In the genomic region with DNA sequence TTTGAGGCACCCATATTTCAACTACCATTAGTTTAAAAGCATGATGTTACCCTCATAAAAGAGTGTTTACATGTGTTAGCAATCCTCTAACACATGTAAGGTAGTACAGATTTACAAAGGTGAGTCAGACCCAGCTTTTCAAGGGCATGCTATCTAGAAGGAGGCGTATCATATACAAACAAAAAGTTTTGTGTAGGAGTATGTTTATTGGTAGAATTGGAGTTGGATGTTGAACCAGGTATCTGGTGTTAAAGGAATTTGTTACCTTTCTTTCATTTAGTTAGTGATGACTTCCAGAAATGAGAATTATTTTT, we compare ENCODE assay signal across 12 cellular contexts. TPM values are rescaled to one million over a fixed set of nuclear protein-coding genes. Genes with fewer than 3 reads are reported as not detected.
DNase-seq lines count a peak whose midpoint lies in the region; ATAC-seq and TF ChIP-seq lines count a peak whose summit lies in the region.
"Had no signal": no experiment of that assay in that cellular context is flagged by ENCODE, and none has a peak within 500 bp of the region (broad histone marks: within the 10 kb centered on the region; RNA-seq: fewer than 3 reads in every experiment).

No MANE protein-coding gene starts in this region.

- H4K12ac ChIP-seq in trophoblast cell (ENCODE audit: low read depth, low read length), result no peak overlapping the region

- no peak overlapping the region for H3K14ac ChIP-seq in trophoblast cell (ENCODE audit: low read length)

- TF ChIP-seq CTCF in OCI-LY1 (IDR thresholded peaks at IDR 0.05; ENCODE audit: low read length) (no peak), osteoblast (IDR thresholded peaks at IDR 0.05; ENCODE audit: extremely low read depth, low read depth, low read length) (no peak)

- H2AFZ ChIP-seq in OCI-LY1 (ENCODE audit: low read length) (no peak overlapping the region), osteoblast (ENCODE audit: low read length) (no peak overlapping the region), trophoblast cell (ENCODE audit: insufficient read depth, low read length, poor library complexity) (no peak overlapping the region)

- H3K4me2 ChIP-seq in OCI-LY1 (ENCODE audit: low read length) (peak overlapping the region; percentile 95), osteoblast (ENCODE audit: insufficient read depth, low read length) (peak overlapping the region; percentile 43), trophoblast cell (ENCODE audit: low read length) (no peak overlapping the region)

- H4K20me1 ChIP-seq in OCI-LY1 (ENCODE audit: insufficient read depth, low read length) (no peaks in the 10 kb centered on the region), osteoblast (ENCODE audit: insufficient read depth, low read length) (peaks cover 36% of the 10 kb centered on the region)

- no peak overlapping the region for H3K4ac ChIP-seq in trophoblast cell (ENCODE audit: low read depth, low read length)

- no CpG with 5 or more reads among the region's 1 CpG for WGBS in trophoblast cell (ENCODE audit: extremely low coverage, insufficient coverage, insufficient read length)

- no peak overlapping the region for H2BK5ac ChIP-seq in trophoblast cell (ENCODE audit: low read depth, low read length, poor library complexity)

- H3K27me3 ChIP-seq in OCI-LY1 (ENCODE audit: insufficient read depth, low read length) (no peaks in the 10 kb centered on the region), osteoblast (ENCODE audit: insufficient read depth, low read length) (no peaks in the 10 kb centered on the region), trophoblast cell (ENCODE audit: insufficient read depth, low read length) (no peaks in the 10 kb centered on the region)

- H4K8ac ChIP-seq in trophoblast cell (ENCODE audit: low read depth, low read length), result no peak overlapping the region

- H3K4me1 ChIP-seq in OCI-LY1 (ENCODE audit: insufficient read depth, low read length, severe bottlenecking) (peaks cover 33% of the 10 kb centered on the region), osteoblast (ENCODE audit: insufficient read depth, low read length) (peaks cover 17% of the 10 kb centered on the region), trophoblast cell (ENCODE audit: control insufficient read depth in 1 of 2, insufficient read depth in 2 of 2, low read length in 2 of 2) (no peaks in the 10 kb centered on the region)

- H2BK120ac ChIP-seq in trophoblast cell (ENCODE audit: insufficient read depth, low read length, poor library complexity), result no peak overlapping the region

- no peaks in the 10 kb centered on the region for H3F3A ChIP-seq in OCI-LY1 (ENCODE audit: insufficient read depth, low read length)

- no peak overlapping the region for H2BK12ac ChIP-seq in trophoblast cell (ENCODE audit: low read length)

- peaks cover 9% of the 10 kb centered on the region for H3K79me1 ChIP-seq in trophoblast cell (ENCODE audit: low read length)

- H3K23ac ChIP-seq in trophoblast cell (ENCODE audit: low read length), result no peak overlapping the region

- no peak overlapping the region for H4K91ac ChIP-seq in trophoblast cell (ENCODE audit: low read depth, low read length)

- no peak overlapping the region for H3K18ac ChIP-seq in trophoblast cell (ENCODE audit: low read length)

- H3K9me2 ChIP-seq in OCI-LY1 (ENCODE audit: low read depth, low read length), result no peaks in the 10 kb centered on the region

- H3K9ac ChIP-seq in OCI-LY1 (ENCODE audit: low read length) (peak overlapping the region; percentile 15; the same call in 1 of the 2 replicates), trophoblast cell (ENCODE audit: low read length) (no peak overlapping the region)

- H3K4me3 ChIP-seq in OCI-LY1 (ENCODE audit: low read depth, low read length, poor library complexity, severe bottlenecking), result peak overlapping the region; percentile 86
- H3K4me3 ChIP-seq in osteoblast (ENCODE audit: insufficient read depth, low read length), result no peak overlapping the region
- no peak overlapping the region for H3K4me3 ChIP-seq in trophoblast cell (ENCODE audit: low read depth, low read length)

- DNase-seq in ELR (ENCODE audit: low read depth), result peak; percentile 80
- peak; percentile 30 for DNase-seq in dedifferentiated amniotic fluid mesenchymal stem cell (ENCODE audit: extremely low spot score)
- DNase-seq in osteoblast (ENCODE audit: insufficient read length, low spot score, missing footprints), result peak; percentile 73
- DNase-seq in RPMI8226, result no peak
- DNase-seq in trophoblast cell, result no peak
- DNase-seq: anterior cingulate cortex, hippocampal formation, NCI-H2029, T1000 had no signal

- ATAC-seq in GM21717 (IDR thresholded peaks at IDR 0.05; ENCODE audit: unreplicated experiment) (no peak), GM21360 (IDR thresholded peaks at IDR 0.05; ENCODE audit: unreplicated experiment) (no peak)

- H3K9me3 ChIP-seq in OCI-LY1 (ENCODE audit: low read length) (no peaks in the 10 kb centered on the region), osteoblast (ENCODE audit: low read depth, low read length) (no peaks in the 10 kb centered on the region), trophoblast cell (ENCODE audit: insufficient read depth, low read depth, low read length) (no peaks in the 10 kb centered on the region)

- peaks cover 3% of the 10 kb centered on the region; the same call in 1 of the 2 replicates for H3K36me3 ChIP-seq in OCI-LY1 (ENCODE audit: insufficient read depth, low read length)
- H3K36me3 ChIP-seq in osteoblast (ENCODE audit: insufficient read depth, low read length), result no peaks in the 10 kb centered on the region
- peaks cover 3 to 4% of the 10 kb centered on the region in 2 experiments for H3K36me3 ChIP-seq in trophoblast cell (ENCODE audit: control insufficient read depth in 1 of 2, insufficient read depth in 2 of 2, low read length in 2 of 2)

- H2AK5ac ChIP-seq in trophoblast cell (ENCODE audit: low read length), result no peak overlapping the region

- H3K79me2 ChIP-seq in OCI-LY1 (ENCODE audit: insufficient read depth, low read length) (peaks cover 71% of the 10 kb centered on the region), osteoblast (ENCODE audit: insufficient read depth, low read length) (peaks cover 70% of the 10 kb centered on the region), trophoblast cell (ENCODE audit: control insufficient read depth, insufficient read depth, low read length, poor library complexity) (peaks cover 12% of the 10 kb centered on the region)

- H3K27ac ChIP-seq in OCI-LY1 (ENCODE audit: low read depth, low read length, poor library complexity, severe bottlenecking) (peak overlapping the region; percentile 46), osteoblast (ENCODE audit: low read depth, low read length) (no peak overlapping the region), trophoblast cell (ENCODE audit: low read depth, low read length) (no peak overlapping the region)

RNA-seq across cellular contexts. Expression of a gene that starts 2.4 kb away (rescaled TPM):
- total RNA-seq in osteoblast, result 75.3 and 79.6 TPM in 2 replicates
- polyA plus RNA-seq in trophoblast cell (2013), result 132 and 133 TPM in 2 replicates

RNA-seq across cellular contexts. Expression of a gene that starts 15.2 kb away (rescaled TPM):
- total RNA-seq in osteoblast, result 40.9 and 42.4 TPM in 2 replicates
- polyA plus RNA-seq in trophoblast cell (2013), result 16.9 and 17.2 TPM in 2 replicates

Comparison
In these comparisons a context has a peak if more than half of its experiments do, and no peak if none do; other contexts are left out.
1. DNase-seq: peak in ELR (single experiment), dedifferentiated amniotic fluid mesenchymal stem cell (single experiment) and osteoblast (single experiment); none in RPMI8226 (single experiment) and trophoblast cell (0 of 2).